ENCODE assay signal across 1 cellular context in genomic region chr2:33064349-33064801, GRCh38.
TF ChIP-seq lines count a peak whose summit lies in the region.

No MANE protein-coding gene starts in this region.

TF ChIP-seq in SK-N-SH treated with all-trans-retinoic acid at 6 μM for 48 hours, 23 proteins besides CTCF, POLR2A, EP300 and RAD21 (continued from another document):
- TF ChIP-seq POU6F1 (CRISPR knock-in tag; IDR thresholded peaks at IDR 0.05; ENCODE audit: borderline replicate concordance, low read depth) (no peak), ESRRG (CRISPR knock-in tag; IDR thresholded peaks at IDR 0.05) (no peak), TOX (CRISPR knock-in tag; IDR thresholded peaks at IDR 0.05; ENCODE audit: borderline replicate concordance) (no peak), OSR1 (CRISPR knock-in tag; IDR thresholded peaks at IDR 0.05) (no peak), GLIS3 (CRISPR knock-in tag; IDR thresholded peaks at IDR 0.05) (no peak)
